ENCODE assay signal across 24 cellular contexts in genomic region chr5:154840435-154841272, GRCh38. TPM values are rescaled to one million over a fixed set of nuclear protein-coding genes. Genes with fewer than 3 reads are reported as not detected.
DNase-seq lines count a peak whose midpoint lies in the region; ATAC-seq and TF ChIP-seq lines count a peak whose summit lies in the region.
"Had no signal": no experiment of that assay in that cellular context is flagged by ENCODE, and none has a peak within 500 bp of the region (broad histone marks: within the 10 kb centered on the region; RNA-seq: fewer than 3 reads in every experiment).

No MANE protein-coding gene starts in this region.

- no peak for TF ChIP-seq POLR2A in thyroid gland (IDR thresholded peaks at IDR 0.05)

- peak; percentile 36 for ATAC-seq in Right ventricle myocardium inferior
- ATAC-seq: activated CD8-positive, alpha-beta memory T cell treated with anti-CD3 and anti-CD28 coated beads, Interleukin-2, amount 10 ng/mL, durations not matched to agents 7 days and 5 days; GM23338 had no signal

- TF ChIP-seq CTCF in right atrium auricular region (IDR thresholded peaks at IDR 0.05) (no peak), VCaP (conservative IDR thresholded peaks at IDR 0.05) (no peak), thyroid gland (IDR thresholded peaks at IDR 0.05) (no peak)

- H3K4me1 ChIP-seq in right atrium auricular region (peaks cover 0 to 20% of the 10 kb centered on the region in 2 donors), thyroid gland (peaks cover 4 to 36% of the 10 kb centered on the region in 2 donors)
- H3K4me1 ChIP-seq: SJCRH30 had no signal

- H3K4me3 ChIP-seq in right atrium auricular region: no peak overlapping the region
- H3K4me3 ChIP-seq in thyroid gland (replicated peaks in 1 of 3): no peak overlapping the region
- H3K4me3 ChIP-seq: BLaER1 treated with 17β-estradiol and CSF1 and Interleukin-3, amounts not matched to agents 10 nM and 100 nM; GM23338; SJCRH30; transverse colon had no signal

- H3K9me3 ChIP-seq in right atrium auricular region (no peaks in the 10 kb centered on the region), thyroid gland (no peaks in the 10 kb centered on the region)
- H3K9me3 ChIP-seq: BLaER1 treated with 17β-estradiol and CSF1 and Interleukin-3, amounts not matched to agents 10 nM and 100 nM; SJCRH30; transverse colon had no signal

- 81% methylated on average over 6 of the region's 6 CpGs for WGBS in thyroid gland, 2 donors

- H3K36me3 ChIP-seq in right atrium auricular region: peaks cover 19% of the 10 kb centered on the region
- peaks cover 3 to 8% of the 10 kb centered on the region in 2 donors for H3K36me3 ChIP-seq in thyroid gland
- H3K36me3 ChIP-seq: BLaER1 treated with 17β-estradiol and CSF1 and Interleukin-3, amounts not matched to agents 10 nM and 100 nM; SJCRH30; transverse colon had no signal

- H3K27me3 ChIP-seq in right atrium auricular region: no peaks in the 10 kb centered on the region
- no peaks in the 10 kb centered on the region for H3K27me3 ChIP-seq in thyroid gland
- H3K27me3 ChIP-seq: BLaER1 treated with 17β-estradiol and CSF1 and Interleukin-3, amounts not matched to agents 10 nM and 100 nM; SJCRH30; transverse colon had no signal

- H3K27ac ChIP-seq in right atrium auricular region: no peak overlapping the region
- H3K27ac ChIP-seq in VCaP: peak overlapping the region; percentile 95; the same call in 1 of the 2 replicates
- H3K27ac ChIP-seq in thyroid gland: peak overlapping the region in 2 of 3 donors; percentile 9 to 37
- H3K27ac ChIP-seq: BLaER1 treated with 17β-estradiol and CSF1 and Interleukin-3, amounts not matched to agents 10 nM and 100 nM; SJCRH30; transverse colon had no signal

- intact Hi-C loops in Right ventricle myocardium inferior (cut with DNase I) (no loop called here), thyroid gland (cut with DNase I) (no loop called here)

- no peak for DNase-seq in Right ventricle myocardium inferior (ENCODE audit: missing footprints)
- DNase-seq in right atrium auricular region (ENCODE audit: low spot score): no peak
- peak; percentile 64 for DNase-seq in islet precursor cell
- DNase-seq in thyroid gland: no peak
- no peak for DNase-seq in NCI-H774 (lab: John Stamatoyannopoulos, UW)
- DNase-seq in NCI-H524 treated with DMSO at 0.1 percent for 48 hours (lab: John Stamatoyannopoulos, UW): no peak
- DNase-seq in NCI-H1048 (lab: John Stamatoyannopoulos, UW): no peak
- DNase-seq: activated CD4-positive, alpha-beta T cell treated with anti-CD3 and anti-CD28 coated beads for 1 hour; activated CD8-positive, alpha-beta memory T cell treated with anti-CD3 and anti-CD28 coated beads, Interleukin-2, amount 10 ng/mL, durations not matched to agents 7 days and 5 days; activated gamma-delta T cell treated with Interleukin-2 at 50 U/mL for 16 hours; amygdala; cerebellar nuclear complex; DMS79; midbrain; NCI-H2029; SJCRH30; stimulated activated CD4-positive, alpha-beta T cell treated with anti-CD3 and anti-CD28 coated beads, Interleukin-15, amount 100 ng/mL, for 24 hours; stimulated activated naive CD4-positive, alpha-beta T cell; transverse colon had no signal

RNA-seq across cellular contexts. Expression of gene FAXDC2, which starts 9.7 kb away (rescaled TPM):
- total RNA-seq in Right ventricle myocardium inferior: 27.6 TPM
- 10 to 100 TPM; 22.1 to 24.6 TPM for total RNA-seq in right atrium auricular region
- total RNA-seq in thyroid gland: 100 to 1,000 TPM in 1 of 4 donors, 10 to 100 TPM in 3; 47.0 to 148 (median 52.9) TPM
- total RNA-seq: A673; activated CD8-positive, alpha-beta memory T cell treated with anti-CD3 and anti-CD28 coated beads, Interleukin-2, amount 10 ng/mL, durations not matched to agents 7 days and 5 days; NCI-H460 had no signal

RNA-seq across cellular contexts. Expression of gene CNOT8, which starts 17.8 kb away (rescaled TPM):
- total RNA-seq in Right ventricle myocardium inferior (26.3 TPM), right atrium auricular region (10 to 100 TPM; 28.0 to 31.4 TPM), thyroid gland (100 to 1,000 TPM in 1 of 4 donors, 10 to 100 TPM in 3; 70.3 to 123 (median 88.6) TPM)

Comparison
In these comparisons a context has a peak if more than half of its experiments do, and no peak if none do; other contexts are left out.
1. H3K27ac ChIP-seq: peak in VCaP (single experiment) and thyroid gland (2 of 3); none in right atrium auricular region (0 of 2).